ENCODE assay signal across 14 cellular contexts in the genomic region with DNA sequence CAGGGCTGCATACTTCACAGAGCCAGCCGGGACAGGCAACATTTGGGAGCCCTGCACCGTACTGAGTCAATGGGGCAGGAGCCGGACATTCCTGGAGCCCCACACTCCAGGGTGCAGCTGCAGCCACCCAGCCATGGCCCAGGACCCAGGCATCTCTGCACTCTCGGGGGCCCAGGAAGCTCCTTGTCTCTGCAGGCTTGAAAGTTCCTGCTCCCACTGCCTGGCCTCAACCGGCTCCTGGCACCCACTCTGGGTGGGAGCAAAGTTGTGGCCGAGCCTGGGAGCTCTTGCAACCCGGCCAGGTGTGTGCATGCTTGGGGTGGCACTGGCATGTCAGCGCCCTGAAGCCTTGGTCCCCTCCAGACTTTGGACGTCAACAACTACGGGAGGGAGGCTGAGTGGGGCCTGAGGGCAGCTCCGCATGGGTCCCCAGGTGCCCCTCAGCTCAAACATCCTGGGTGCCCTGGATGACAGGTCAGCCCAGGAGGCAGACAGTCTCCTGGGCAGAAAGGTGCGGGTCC.
DNase-seq lines count a peak whose midpoint lies in the region; ATAC-seq, FAIRE-seq and TF ChIP-seq lines count a peak whose summit lies in the region.
"Had no signal": no experiment of that assay in that cellular context is flagged by ENCODE, and none has a peak within 500 bp of the region (broad histone marks: within the 10 kb centered on the region; RNA-seq: fewer than 3 reads in every experiment).

No MANE protein-coding gene starts in this region.

- H2AFZ ChIP-seq in HepG2 (ENCODE audit: low read length) (no peak overlapping the region), neuronal stem cell (ENCODE audit: low read length) (peak overlapping the region; percentile 40)

- H2BK12ac ChIP-seq in neuronal stem cell (ENCODE audit: low read length): no peak overlapping the region

- ATAC-seq in right lobe of liver (peak in 1 of 4 donors; percentile 27), HepG2 (no peak), HG03378 (IDR thresholded peaks at IDR 0.05; ENCODE audit: unreplicated experiment) (no peak)

- DNase-seq in right lobe of liver (peak in 2 of 3 donors; percentile 16 to 48), HepG2 (ENCODE audit: low spot score) (no peak), neuronal stem cell (ENCODE audit: low spot score) (no peak), testis (no peak), medulla oblongata (ENCODE audit: extremely low spot score) (no peak), ovary (no peak)
- DNase-seq: ACHN; CD4-positive, CD25-positive, alpha-beta regulatory T cell; DMS 273 treated with DMSO at 0.1 percent for 48 hours had no signal

- H3K9me3 ChIP-seq in right lobe of liver: no peaks in the 10 kb centered on the region
- H3K9me3 ChIP-seq in HepG2 (ENCODE audit: low read length): no peaks in the 10 kb centered on the region
- H3K9me3 ChIP-seq in neuronal stem cell (replicated peaks in 1 of 2; ENCODE audit: control insufficient read depth in 2 of 2, insufficient read depth in 1 of 2, low read depth in 1 of 2, low read length in 2 of 2): peaks cover 0 to 5% of the 10 kb centered on the region in 2 donors
- no peaks in the 10 kb centered on the region for H3K9me3 ChIP-seq in testis
- no peaks in the 10 kb centered on the region for H3K9me3 ChIP-seq in ovary
- H3K9me3 ChIP-seq: HAP-1 had no signal

- H4K20me1 ChIP-seq in HepG2 (ENCODE audit: insufficient read depth, low read length): no peaks in the 10 kb centered on the region
- H4K20me1 ChIP-seq: BLaER1 treated with 17β-estradiol and CSF1 and Interleukin-3, amounts not matched to agents 10 nM and 100 nM had no signal

- H3K4me2 ChIP-seq in HepG2 (ENCODE audit: low read depth, low read length) (no peak overlapping the region), neuronal stem cell (ENCODE audit: insufficient read depth, low read length, poor library complexity, severe bottlenecking) (no peak overlapping the region)
- H3K4me2 ChIP-seq: BLaER1 treated with 17β-estradiol and CSF1 and Interleukin-3, amounts not matched to agents 10 nM and 100 nM had no signal

- intact Hi-C loops in right lobe of liver (cut with DNase I) (no loop called here), HepG2 (cut with micrococcal nuclease; ENCODE audit: unreplicated experiment) (no loop called here), testis (cut with DNase I; ENCODE audit: low total_unique reads) (no loop called here), ovary (cut with DNase I) (no loop called here)

- H2BK120ac ChIP-seq in neuronal stem cell (ENCODE audit: low read depth, low read length): no peak overlapping the region

- in situ Hi-C loops in HepG2 (cut with HindIII; ENCODE audit: extremely low pct_ligation_motif_present, low pct_unique_long_range_greater_than_20kb): no loop called here

- no peaks in the 10 kb centered on the region for H3K27me3 ChIP-seq in right lobe of liver
- H3K27me3 ChIP-seq in HepG2 (ENCODE audit: control insufficient read depth in 1 of 2, insufficient read depth in 2 of 2, low read length in 2 of 2): no peaks in the 10 kb centered on the region
- H3K27me3 ChIP-seq in neuronal stem cell (ENCODE audit: control insufficient read depth in 3 of 3, insufficient read depth in 3 of 3, low read depth in 1 of 3, low read length in 3 of 3): no peaks in the 10 kb centered on the region
- H3K27me3 ChIP-seq in testis: no peaks in the 10 kb centered on the region
- H3K27me3 ChIP-seq in ovary: no peaks in the 10 kb centered on the region
- H3K27me3 ChIP-seq: BLaER1 treated with 17β-estradiol and CSF1 and Interleukin-3, amounts not matched to agents 10 nM and 100 nM had no signal

- no peak for FAIRE-seq in HepG2 (lab: Jason Lieb, UNC)
- FAIRE-seq: H1, HTR-8/SVneo had no signal

- H3K23ac ChIP-seq in neuronal stem cell (ENCODE audit: low read depth, low read length, poor library complexity): peak overlapping the region; percentile 80

- POLR2A ChIA-PET in HepG2 (lab: Yijun Ruan, JAX): no interaction called here

- TF ChIP-seq CTCF in right lobe of liver (IDR thresholded peaks at IDR 0.05) (no peak), HepG2 (CRISPR knock-in tag; IDR thresholded peaks at IDR 0.05) (no peak), testis (IDR thresholded peaks at IDR 0.05) (no peak), ovary (IDR thresholded peaks at IDR 0.05) (no peak)

- H3K27ac ChIP-seq in right lobe of liver (no peak overlapping the region), HepG2 (ENCODE audit: extremely low read length, insufficient read depth, low read length) (no peak overlapping the region), neuronal stem cell (replicated peaks; ENCODE audit: low read length) (no peak overlapping the region), testis (no peak overlapping the region), ovary (no peak overlapping the region)
- H3K27ac ChIP-seq: BLaER1 treated with 17β-estradiol and CSF1 and Interleukin-3, amounts not matched to agents 10 nM and 100 nM had no signal

- no peak overlapping the region for H3K4me3 ChIP-seq in right lobe of liver
- H3K4me3 ChIP-seq in HepG2 (replicated peaks in 1 of 3; ENCODE audit: insufficient read depth in 1 of 3, low read depth in 2 of 3, low read length in 3 of 3): no peak overlapping the region
- H3K4me3 ChIP-seq in neuronal stem cell (ENCODE audit: low read length in 2 of 2): no peak overlapping the region
- peak overlapping the region; percentile 46 to 55 for H3K4me3 ChIP-seq in testis
- H3K4me3 ChIP-seq in ovary: no peak overlapping the region
- H3K4me3 ChIP-seq: BLaER1 treated with 17β-estradiol and CSF1 and Interleukin-3, amounts not matched to agents 10 nM and 100 nM; HAP-1 had no signal

- no peaks in the 10 kb centered on the region for H3K4me1 ChIP-seq in right lobe of liver
- H3K4me1 ChIP-seq in HepG2 (ENCODE audit: insufficient read depth, low read length): no peaks in the 10 kb centered on the region
- H3K4me1 ChIP-seq in neuronal stem cell (ENCODE audit: control insufficient read depth in 2 of 2, insufficient read depth in 1 of 2, low read depth in 1 of 2, low read length in 2 of 2): peaks cover 0 to 2% of the 10 kb centered on the region in 2 donors
- no peaks in the 10 kb centered on the region for H3K4me1 ChIP-seq in testis
- no peaks in the 10 kb centered on the region for H3K4me1 ChIP-seq in ovary (ENCODE audit: insufficient read depth)
- H3K4me1 ChIP-seq: BLaER1 treated with 17β-estradiol and CSF1 and Interleukin-3, amounts not matched to agents 10 nM and 100 nM; HAP-1 had no signal

- no CpG with 5 or more reads among the region's 12 CpGs for WGBS in right lobe of liver (ENCODE audit: insufficient coverage, low coverage, low lambda C conversion rate, missing lambda C conversion rate)
- WGBS in HepG2 (ENCODE audit: low lambda C conversion rate): 60% methylated on average over 6 of the region's 12 CpGs
- no CpG with 5 or more reads among the region's 12 CpGs for WGBS in neuronal stem cell (ENCODE audit: extremely low coverage in 2 of 2, insufficient read length in 2 of 2, insufficient replicate concordance in 1 of 2), 2 donors
- 72 to 81% methylated on average over 4 of the region's 12 CpGs for WGBS in testis, 2 donors
- WGBS in ovary, 3 donors: 93 to 95% (median 93%) methylated on average over 12 of the region's 12 CpGs

- no peak overlapping the region for H2AK5ac ChIP-seq in neuronal stem cell (ENCODE audit: low read depth, low read length)

- no peaks in the 10 kb centered on the region for H3K79me2 ChIP-seq in HepG2 (ENCODE audit: insufficient read depth, low read length)

- H3K14ac ChIP-seq in neuronal stem cell (ENCODE audit: low read length): no peak overlapping the region

- no peak overlapping the region for H4K91ac ChIP-seq in neuronal stem cell (ENCODE audit: low read depth, low read length, poor library complexity)

- H4K8ac ChIP-seq in neuronal stem cell (ENCODE audit: low read depth, low read length): no peak overlapping the region

- no TSS peak for BruUV-seq in HepG2 (replicated peaks; lab: Mats Ljungman, UMichigan)

- CTCF ChIA-PET in HepG2 (lab: Yijun Ruan, JAX; ENCODE audit: low intra/inter-chr PET ratio, low total read pairs): no interaction called here

- no peaks in the 10 kb centered on the region for H3K79me1 ChIP-seq in neuronal stem cell (ENCODE audit: low read depth, low read length)

- no peak for TF ChIP-seq EP300 in HepG2 (IDR thresholded peaks at IDR 0.05; ENCODE audit: low read depth in 2 of 2, low read length in 2 of 2)
- TF ChIP-seq EP300 in HepG2 (CRISPR knock-in tag; IDR thresholded peaks at IDR 0.05; ENCODE audit: borderline replicate concordance): no peak
- no peak for TF ChIP-seq EP300 in ovary (IDR thresholded peaks at IDR 0.05)

- no peak overlapping the region for H3K18ac ChIP-seq in neuronal stem cell (ENCODE audit: low read length)

- H3K9ac ChIP-seq in HepG2 (ENCODE audit: insufficient read depth, low read depth, low read length) (no peak overlapping the region), neuronal stem cell (ENCODE audit: low read depth, low read length, poor library complexity) (no peak overlapping the region)
- H3K9ac ChIP-seq: BLaER1 treated with 17β-estradiol and CSF1 and Interleukin-3, amounts not matched to agents 10 nM and 100 nM had no signal

- H2BK15ac ChIP-seq in neuronal stem cell (ENCODE audit: low read length): no peak overlapping the region

- no peak overlapping the region for H3K4ac ChIP-seq in neuronal stem cell (ENCODE audit: low read length)

- TF ChIP-seq POLR2A in right lobe of liver (IDR thresholded peaks at IDR 0.05): no peak
- TF ChIP-seq POLR2A in HepG2 (IDR thresholded peaks at IDR 0.05; ENCODE audit: insufficient read depth in 1 of 2, low read depth in 2 of 2, low read length in 2 of 2): no peak
- no peak for TF ChIP-seq POLR2A in testis (IDR thresholded peaks at IDR 0.05)
- TF ChIP-seq POLR2A in ovary (IDR thresholded peaks at IDR 0.05): no peak

- H3K36me3 ChIP-seq in right lobe of liver (no peaks in the 10 kb centered on the region), HepG2 (replicated peaks in 1 of 2; ENCODE audit: control insufficient read depth in 1 of 2, insufficient read depth in 2 of 2, low read length in 2 of 2) (no peaks in the 10 kb centered on the region), neuronal stem cell (replicated peaks in 1 of 2; ENCODE audit: control insufficient read depth in 2 of 2, insufficient read depth in 2 of 2, low read length in 2 of 2) (no peaks in the 10 kb centered on the region), testis (ENCODE audit: low read depth, missing control alignments) (no peaks in the 10 kb centered on the region), ovary (no peaks in the 10 kb centered on the region)
- H3K36me3 ChIP-seq: BLaER1 treated with 17β-estradiol and CSF1 and Interleukin-3, amounts not matched to agents 10 nM and 100 nM; HAP-1 had no signal

- TF ChIP-seq RAD21 in HepG2 (CRISPR knock-in tag; IDR thresholded peaks at IDR 0.05): no peak

- no peak overlapping the region for H2BK5ac ChIP-seq in neuronal stem cell (ENCODE audit: low read length)

TF ChIP-seq in HepG2, 621 proteins besides CTCF, POLR2A, EP300 and RAD21 (continues in another document):
- TF ChIP-seq ZNF121 (CRISPR knock-in tag; IDR thresholded peaks at IDR 0.05): no peak
- no peak for TF ChIP-seq STAT5B (CRISPR knock-in tag; IDR thresholded peaks at IDR 0.05)
- no peak for TF ChIP-seq ZNF652 (CRISPR knock-in tag; IDR thresholded peaks at IDR 0.05; ENCODE audit: borderline replicate concordance, low read depth)
- TF ChIP-seq TAF1 (CRISPR knock-in tag; IDR thresholded peaks at IDR 0.05): no peak

Comparison
In these comparisons a context has a peak if more than half of its experiments do, and no peak if none do; other contexts are left out.
1. DNase-seq: peak in right lobe of liver (2 of 3); none in HepG2 (single experiment), neuronal stem cell (single experiment), testis (single experiment), medulla oblongata (single experiment) and ovary (0 of 5).
2. H3K4me3 ChIP-seq: peak in testis (2 of 2); none in right lobe of liver (0 of 3), HepG2 (0 of 3), neuronal stem cell (0 of 2) and ovary (single experiment).